1 cellular context compared by ENCODE assay signal in the genomic region with DNA sequence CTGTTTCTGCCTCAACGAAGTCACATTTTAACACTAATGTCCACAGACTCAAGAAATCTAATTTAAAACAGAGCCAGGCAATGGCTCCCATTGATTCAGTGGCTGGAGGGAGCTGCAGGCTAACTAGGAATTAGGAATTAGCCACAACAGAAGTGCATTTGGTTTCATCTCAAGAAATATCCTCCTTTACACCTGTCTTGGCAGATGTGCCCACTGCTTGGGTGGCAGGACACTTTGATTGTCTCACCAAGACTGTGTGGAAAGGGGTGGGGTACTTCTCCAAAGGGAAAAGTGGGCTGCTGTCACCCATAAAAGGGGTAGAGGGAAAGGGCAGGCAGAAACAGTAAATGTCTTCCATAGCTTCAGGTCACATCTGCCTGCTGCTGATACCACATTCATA.
TF ChIP-seq lines count a peak whose summit lies in the region.

No MANE protein-coding gene starts in this region.

TF ChIP-seq in HepG2, 621 proteins besides CTCF, POLR2A, EP300 and RAD21:
- no peak for TF ChIP-seq SCMH1 (CRISPR knock-in tag; IDR thresholded peaks at IDR 0.05; ENCODE audit: borderline replicate concordance)
- TF ChIP-seq ISL2 (CRISPR knock-in tag; IDR thresholded peaks at IDR 0.05), result no peak
- 0 out of 2 replicates have a peak, but pooled peaks have one; percentile 33 for TF ChIP-seq FOXO4 (CRISPR knock-in tag; conservative IDR thresholded peaks at IDR 0.05)
